12 cellular contexts compared by ENCODE assay signal in genomic region chr4:150302553-150302952, GRCh38.
DNase-seq lines count a peak whose midpoint lies in the region; ATAC-seq, FAIRE-seq and TF ChIP-seq lines count a peak whose summit lies in the region.
"Had no signal": no experiment of that assay in that cellular context is flagged by ENCODE, and none has a peak within 500 bp of the region (broad histone marks: within the 10 kb centered on the region; RNA-seq: fewer than 3 reads in every experiment).

No MANE protein-coding gene starts in this region.

- no peaks in the 10 kb centered on the region for H3K27me3 Mint-ChIP-seq in CD14-positive monocyte (ENCODE audit: low read depth in 3 of 3)

- H3K4me3 Mint-ChIP-seq in CD14-positive monocyte, result no peak overlapping the region

- no peak overlapping the region for H3K27ac ChIP-seq in foreskin keratinocyte
- H3K27ac ChIP-seq: BLaER1, spleen had no signal

- no peaks in the 10 kb centered on the region for H3K27me3 ChIP-seq in foreskin keratinocyte
- H3K27me3 ChIP-seq: BLaER1, spleen had no signal

- peak; percentile 30 for DNase-seq in activated naive CD4-positive, alpha-beta T cell treated with Interleukin-2 at 50 U/mL for 16 hours
- no peak for DNase-seq in activated naive CD4-positive, alpha-beta T cell (lab: John Stamatoyannopoulos, UW)
- DNase-seq in activated CD4-positive, alpha-beta T cell treated with anti-CD3 and anti-CD28 coated beads, Interleukin-2, amount 50 U/mL, for 48 hours, result peak; percentile 23 to 44
- peak; percentile 59 to 78 for DNase-seq in foreskin keratinocyte
- peak; percentile 85 for DNase-seq in urothelium cell line (ENCODE audit: low spot score)
- DNase-seq in CD14-positive monocyte (ENCODE audit: low spot score), result no peak
- no peak for DNase-seq in DMS153 treated with DMSO at 0.1 percent for 48 hours (lab: John Stamatoyannopoulos, UW; ENCODE audit: unreplicated experiment)
- no peak for DNase-seq in HEK293T (ENCODE audit: extremely low spot score)
- DNase-seq: effector CD4-positive, alpha-beta T cell; Right ventricle myocardium superior; spleen had no signal

- peak; percentile 79 for ATAC-seq in foreskin keratinocyte

- intact Hi-C loops in CD14-positive monocyte (cut with micrococcal nuclease), result no loop called here

- H3K4me1 ChIP-seq in foreskin keratinocyte, result peaks cover 19% of the 10 kb centered on the region
- H3K4me1 ChIP-seq: BLaER1, spleen had no signal

- H3K27ac Mint-ChIP-seq in CD14-positive monocyte, result no peak overlapping the region

- CTCF ChIA-PET in HEK293T (lab: Yijun Ruan, JAX), result no interaction called here

- POLR2A ChIA-PET in HEK293T (lab: Yijun Ruan, JAX), result no interaction called here

- H3K4me1 Mint-ChIP-seq in CD14-positive monocyte, result peaks cover 3% of the 10 kb centered on the region

- TF ChIP-seq CTCF in foreskin keratinocyte (conservative IDR thresholded peaks at IDR 0.05) (no peak), CD14-positive monocyte (IDR thresholded peaks at IDR 0.05) (no peak)

- H3K36me3 Mint-ChIP-seq in CD14-positive monocyte, result peaks cover 0 to 4% of the 10 kb centered on the region in 2 donors

- peak; percentile 73 for FAIRE-seq in urothelium cell line (lab: Jason Lieb, UNC)

- H3K9me3 Mint-ChIP-seq in CD14-positive monocyte, result peaks cover 0 to 7% (median 1%) of the 10 kb centered on the region in 7 donors

TF ChIP-seq in HEK293T, 16 proteins besides CTCF, POLR2A, EP300 and RAD21:
- TF ChIP-seq FOXK2 (IDR thresholded peaks at IDR 0.05), result no peak

Comparison
In these comparisons a context has a peak if more than half of its experiments do, and no peak if none do; other contexts are left out.
1. DNase-seq: peak in activated naive CD4-positive, alpha-beta T cell treated with Interleukin-2 at 50 U/mL for 16 hours (single experiment), activated CD4-positive, alpha-beta T cell treated with anti-CD3 and anti-CD28 coated beads, Interleukin-2, amount 50 U/mL, for 48 hours (2 of 2), foreskin keratinocyte (2 of 2) and urothelium cell line (single experiment); none in activated naive CD4-positive, alpha-beta T cell (0 of 4), CD14-positive monocyte (single experiment), DMS153 treated with DMSO at 0.1 percent for 48 hours (single experiment) and HEK293T (single experiment).